In the genomic region with DNA sequence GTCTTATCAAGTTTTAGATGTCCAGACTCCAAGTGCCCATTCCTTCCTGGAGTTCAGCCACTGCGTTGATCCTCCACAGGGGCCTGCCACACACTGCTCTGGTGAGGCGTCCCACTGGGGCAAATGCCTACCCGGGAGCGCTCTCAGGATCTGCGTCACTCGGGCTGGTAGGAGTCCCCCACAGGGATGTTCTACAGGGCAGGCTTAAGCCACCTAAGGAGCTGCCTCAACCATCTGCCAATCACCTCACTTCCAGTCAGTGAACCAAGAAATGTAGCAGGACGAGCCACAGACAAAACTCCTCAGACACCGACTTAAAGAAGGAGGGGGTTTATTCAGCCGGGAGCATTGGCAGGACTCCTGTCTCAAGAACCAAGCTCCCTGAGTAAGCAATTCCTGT, we compare ENCODE assay signal across 42 cellular contexts. TPM values are rescaled to one million over a fixed set of nuclear protein-coding genes. Genes with fewer than 3 reads are reported as not detected.
"Had no signal": no experiment of that assay in that cellular context is flagged by ENCODE, and none has a peak within 500 bp of the region (broad histone marks: within the 10 kb centered on the region; RNA-seq: fewer than 3 reads in every experiment).

No MANE protein-coding gene starts in this region.

- ATAC-seq: activated naive CD4-positive, alpha-beta T cell treated with anti-CD3 and anti-CD28 coated beads, Interleukin-2, amount 50 U/mL, for 72 hours; activated naive CD8-positive, alpha-beta T cell treated with anti-CD3 and anti-CD28 coated beads, Interleukin-2, amount 50 U/mL, for 24 hours; activated T-cell treated with anti-CD3 and anti-CD28 coated beads, Interleukin-2, amount 50 U/mL, for 4 hours; activated T-cell treated with anti-CD3 and anti-CD28 coated beads, Interleukin-2, amount 50 U/mL, for 72 hours; activated T-helper 17 cell treated with anti-CD3 and anti-CD28 coated beads, Interleukin-2, amount 50 U/mL, for 72 hours; body of pancreas had no signal

- H3K4me1 ChIP-seq: adrenal gland, ascending aorta, body of pancreas, breast epithelium had no signal

- H3K9me3 ChIP-seq: adrenal gland, ascending aorta, body of pancreas, breast epithelium had no signal

- H3K36me3 Mint-ChIP-seq: activated naive CD4-positive, alpha-beta T cell treated with anti-CD3 and anti-CD28 coated beads, Interleukin-2, amount 10 ng/mL, durations not matched to agents 7 days and 5 days; activated naive CD4-positive, alpha-beta T cell treated with anti-CD3 and anti-CD28 coated beads, Interleukin-2, amount 50 U/mL, for 24 hours; activated naive CD4-positive, alpha-beta T cell treated with anti-CD3 and anti-CD28 coated beads, Interleukin-2, amount 50 U/mL, for 72 hours; activated naive CD8-positive, alpha-beta T cell; activated naive CD8-positive, alpha-beta T cell treated with anti-CD3 and anti-CD28 coated beads for 36 hours; activated naive CD8-positive, alpha-beta T cell treated with anti-CD3 and anti-CD28 coated beads, Interleukin-2, amount 10 ng/mL, durations not matched to agents 7 days and 5 days; brain had no signal

- DNase-seq: activated effector memory CD4-positive, alpha-beta T cell treated with anti-CD3 and anti-CD28 coated beads, Interleukin-2, amount 50 U/mL, for 16 hours; activated effector memory CD4-positive, alpha-beta T cell treated with Interleukin-2 at 50 U/mL for 16 hours; activated gamma-delta T cell; activated gamma-delta T cell treated with Interleukin-2 at 50 U/mL for 16 hours; activated naive CD4-positive, alpha-beta T cell; activated naive CD4-positive, alpha-beta T cell treated with anti-CD3 and anti-CD28 coated beads for 36 hours; activated naive CD4-positive, alpha-beta T cell treated with anti-CD3 and anti-CD28 coated beads, Interleukin-2, amount 10 ng/mL, durations not matched to agents 7 days and 5 days; activated naive CD4-positive, alpha-beta T cell treated with anti-CD3 and anti-CD28 coated beads, Interleukin-2, amount 50 U/mL, for 16 hours; activated naive CD4-positive, alpha-beta T cell treated with Interleukin-2 at 50 U/mL for 16 hours; activated naive CD8-positive, alpha-beta T cell treated with anti-CD3 and anti-CD28 coated beads for 36 hours; activated naive CD8-positive, alpha-beta T cell treated with anti-CD3 and anti-CD28 coated beads, Interleukin-2, amount 10 ng/mL, durations not matched to agents 7 days and 5 days; activated naive CD8-positive, alpha-beta T cell treated with anti-CD3 and anti-CD28 coated beads, Interleukin-2, amount 50 U/mL, for 24 hours; activated T-cell treated with anti-CD3 and anti-CD28 coated beads for 4 hours; activated T-cell treated with anti-CD3 and anti-CD28 coated beads, Interleukin-2, amount 50 U/mL, for 1 hour; activated T-cell treated with anti-CD3 and anti-CD28 coated beads, Interleukin-2, amount 50 U/mL, for 24 hours; activated T-cell treated with anti-CD3 and anti-CD28 coated beads, Interleukin-2, amount 50 U/mL, for 4 hours; activated T-cell treated with anti-CD3 and anti-CD28 coated beads, Interleukin-2, amount 50 U/mL, for 48 hours; activated T-cell treated with anti-CD3 and anti-CD28 coated beads, Interleukin-2, amount 50 U/mL, for 72 hours; adrenal gland; amniotic stem cell; amygdala; anterior cingulate cortex; aorta; body of pancreas; brain microvascular endothelial cell; caudate nucleus; central memory CD4-positive, alpha-beta T cell; cerebellar nuclear complex had no signal

- H3K9me3 Mint-ChIP-seq: activated naive CD4-positive, alpha-beta T cell treated with anti-CD3 and anti-CD28 coated beads for 36 hours; activated naive CD4-positive, alpha-beta T cell treated with anti-CD3 and anti-CD28 coated beads, Interleukin-2, amount 10 ng/mL, durations not matched to agents 7 days and 5 days; activated naive CD4-positive, alpha-beta T cell treated with anti-CD3 and anti-CD28 coated beads, Interleukin-2, amount 50 U/mL, for 24 hours; activated naive CD4-positive, alpha-beta T cell treated with anti-CD3 and anti-CD28 coated beads, Interleukin-2, amount 50 U/mL, for 72 hours; activated naive CD8-positive, alpha-beta T cell treated with anti-CD3 and anti-CD28 coated beads for 36 hours; activated naive CD8-positive, alpha-beta T cell treated with anti-CD3 and anti-CD28 coated beads, Interleukin-2, amount 10 ng/mL, durations not matched to agents 7 days and 5 days; activated naive CD8-positive, alpha-beta T cell treated with anti-CD3 and anti-CD28 coated beads, Interleukin-2, amount 50 U/mL, for 24 hours; activated T-cell treated with anti-CD3 and anti-CD28 coated beads, Interleukin-2, amount 50 U/mL, for 24 hours; activated T-cell treated with anti-CD3 and anti-CD28 coated beads, Interleukin-2, amount 50 U/mL, for 4 hours; activated T-cell treated with anti-CD3 and anti-CD28 coated beads, Interleukin-2, amount 50 U/mL, for 72 hours; activated T-helper 1 cell treated with anti-CD3 and anti-CD28 coated beads, Interleukin-12 subunit alpha, Interleukin-12 subunit beta, Interleukin-2, Interleukin-4 antibody, amounts not matched to agents 30 ng/mL and 10 ng/mL and 1 ng/mL, durations not matched to agents 14 hours and 24 hours and 36 hours; activated T-helper 17 cell treated with anti-CD3 and anti-CD28 coated beads, Interleukin-2, amount 50 U/mL, for 72 hours; activated T-helper 2 cell treated with anti-CD3 and anti-CD28 coated beads, Interferon-gamma antibody, Interleukin-2, Interleukin-4, amounts not matched to agents 10 μg/mL and 5 μg/mL and 100 μg/mL, durations not matched to agents 14 hours and 24 hours and 36 hours; brain had no signal

- FAIRE-seq: astrocyte, bronchial epithelial cell had no signal

- H3K4me3 ChIP-seq: adrenal gland, ascending aorta, body of pancreas, breast epithelium, cardiac muscle cell had no signal

- H3K27me3 ChIP-seq: adrenal gland, ascending aorta, body of pancreas, brain microvascular endothelial cell, breast epithelium, cardiac muscle cell had no signal

- H3K4me1 Mint-ChIP-seq: activated naive CD4-positive, alpha-beta T cell treated with anti-CD3 and anti-CD28 coated beads, Interleukin-2, amount 10 ng/mL, durations not matched to agents 7 days and 5 days; activated naive CD4-positive, alpha-beta T cell treated with anti-CD3 and anti-CD28 coated beads, Interleukin-2, amount 50 U/mL, for 24 hours; activated naive CD8-positive, alpha-beta T cell treated with anti-CD3 and anti-CD28 coated beads for 36 hours; activated naive CD8-positive, alpha-beta T cell treated with anti-CD3 and anti-CD28 coated beads, Interleukin-2, amount 50 U/mL, for 24 hours had no signal

- H3K4me3 Mint-ChIP-seq: activated naive CD4-positive, alpha-beta T cell treated with anti-CD3 and anti-CD28 coated beads for 36 hours; activated naive CD4-positive, alpha-beta T cell treated with anti-CD3 and anti-CD28 coated beads, Interleukin-2, amount 10 ng/mL, durations not matched to agents 7 days and 5 days; activated naive CD4-positive, alpha-beta T cell treated with anti-CD3 and anti-CD28 coated beads, Interleukin-2, amount 50 U/mL, for 24 hours; activated naive CD8-positive, alpha-beta T cell; activated naive CD8-positive, alpha-beta T cell treated with anti-CD3 and anti-CD28 coated beads for 36 hours; activated naive CD8-positive, alpha-beta T cell treated with anti-CD3 and anti-CD28 coated beads, Interleukin-2, amount 10 ng/mL, durations not matched to agents 7 days and 5 days; activated naive CD8-positive, alpha-beta T cell treated with anti-CD3 and anti-CD28 coated beads, Interleukin-2, amount 50 U/mL, for 24 hours; activated T-cell treated with anti-CD3 and anti-CD28 coated beads, Interleukin-2, amount 50 U/mL, for 24 hours; activated T-cell treated with anti-CD3 and anti-CD28 coated beads, Interleukin-2, amount 50 U/mL, for 4 hours; activated T-cell treated with anti-CD3 and anti-CD28 coated beads, Interleukin-2, amount 50 U/mL, for 72 hours; activated T-helper 1 cell treated with anti-CD3 and anti-CD28 coated beads, Interleukin-12 subunit alpha, Interleukin-12 subunit beta, Interleukin-2, Interleukin-4 antibody, amounts not matched to agents 30 ng/mL and 10 ng/mL and 1 ng/mL, durations not matched to agents 14 hours and 24 hours and 36 hours; activated T-helper 17 cell treated with anti-CD3 and anti-CD28 coated beads, Interleukin-2, amount 50 U/mL, for 72 hours; brain had no signal

- H3K36me3 ChIP-seq: adrenal gland, ascending aorta, brain microvascular endothelial cell, breast epithelium, cardiac muscle cell had no signal

- H3K27ac Mint-ChIP-seq: activated naive CD4-positive, alpha-beta T cell treated with anti-CD3 and anti-CD28 coated beads for 36 hours; activated naive CD4-positive, alpha-beta T cell treated with anti-CD3 and anti-CD28 coated beads, Interleukin-2, amount 10 ng/mL, durations not matched to agents 7 days and 5 days; activated naive CD4-positive, alpha-beta T cell treated with anti-CD3 and anti-CD28 coated beads, Interleukin-2, amount 50 U/mL, for 24 hours; activated naive CD8-positive, alpha-beta T cell; activated naive CD8-positive, alpha-beta T cell treated with anti-CD3 and anti-CD28 coated beads for 36 hours; activated naive CD8-positive, alpha-beta T cell treated with anti-CD3 and anti-CD28 coated beads, Interleukin-2, amount 10 ng/mL, durations not matched to agents 7 days and 5 days; activated naive CD8-positive, alpha-beta T cell treated with anti-CD3 and anti-CD28 coated beads, Interleukin-2, amount 50 U/mL, for 24 hours; activated T-cell treated with anti-CD3 and anti-CD28 coated beads, Interleukin-2, amount 50 U/mL, for 24 hours; activated T-cell treated with anti-CD3 and anti-CD28 coated beads, Interleukin-2, amount 50 U/mL, for 72 hours; activated T-helper 1 cell treated with anti-CD3 and anti-CD28 coated beads, Interleukin-12 subunit alpha, Interleukin-12 subunit beta, Interleukin-2, Interleukin-4 antibody, amounts not matched to agents 30 ng/mL and 10 ng/mL and 1 ng/mL, durations not matched to agents 14 hours and 24 hours and 36 hours; activated T-helper 17 cell treated with anti-CD3 and anti-CD28 coated beads, Interleukin-2, amount 50 U/mL, for 72 hours; activated T-helper 2 cell treated with anti-CD3 and anti-CD28 coated beads, Interferon-gamma antibody, Interleukin-2, Interleukin-4, amounts not matched to agents 10 μg/mL and 5 μg/mL and 100 μg/mL, durations not matched to agents 14 hours and 24 hours and 36 hours; brain had no signal

- H3K27ac ChIP-seq: adrenal gland, ascending aorta, body of pancreas, brain microvascular endothelial cell, breast epithelium, cardiac muscle cell had no signal

RNA-seq across cellular contexts. Expression of a gene that starts 19.9 kb away (rescaled TPM):
- total RNA-seq: activated naive CD4-positive, alpha-beta T cell treated with anti-CD3 and anti-CD28 coated beads for 36 hours; activated naive CD4-positive, alpha-beta T cell treated with anti-CD3 and anti-CD28 coated beads, Interleukin-2, amount 50 U/mL, for 72 hours; activated naive CD8-positive, alpha-beta T cell treated with anti-CD3 and anti-CD28 coated beads for 36 hours; activated naive CD8-positive, alpha-beta T cell treated with anti-CD3 and anti-CD28 coated beads, Interleukin-2, amount 10 ng/mL, durations not matched to agents 7 days and 5 days; activated T-cell treated with anti-CD3 and anti-CD28 coated beads, Interleukin-2, amount 50 U/mL, for 72 hours; activated T-helper 2 cell treated with anti-CD3 and anti-CD28 coated beads, Interferon-gamma antibody, Interleukin-2, Interleukin-4, amounts not matched to agents 10 μg/mL and 5 μg/mL and 100 μg/mL, durations not matched to agents 14 hours and 24 hours and 36 hours; adrenal gland; ascending aorta; astrocyte; body of pancreas; breast epithelium; bronchial epithelial cell; cardiac muscle cell; cardiac septum; chondrocyte had no signal
- polyA plus RNA-seq: aorta, cardiac muscle cell had no signal
